Comparison of ENCODE assay signal across 32 cellular contexts in the genomic region with DNA sequence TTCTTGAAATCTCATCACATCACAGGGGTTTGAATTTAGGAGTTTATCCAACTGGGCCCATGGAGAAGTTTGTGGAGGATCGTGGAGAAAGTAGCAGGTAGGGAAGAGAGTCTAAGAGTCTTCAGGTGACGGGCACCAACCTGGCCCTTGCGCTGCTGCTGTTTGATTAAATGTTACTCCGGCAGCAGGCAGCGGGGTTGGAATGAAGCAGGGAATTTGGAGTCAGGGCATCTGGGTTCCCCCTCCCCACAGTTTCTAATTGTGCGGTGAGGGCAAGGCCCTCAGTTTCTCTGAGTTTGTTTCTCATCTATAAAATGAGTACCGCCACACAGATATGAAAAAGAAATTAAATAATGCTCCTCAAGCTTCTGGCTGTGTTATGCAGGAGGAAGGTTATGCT.
"Had no signal": no experiment of that assay in that cellular context is flagged by ENCODE, and none has a peak within 500 bp of the region (broad histone marks: within the 10 kb centered on the region; RNA-seq: fewer than 3 reads in every experiment).

No MANE protein-coding gene starts in this region.

- H3K27me3 ChIP-seq: brain microvascular endothelial cell, dorsolateral prefrontal cortex, esophagus muscularis mucosa, foreskin keratinocyte, gastrocnemius medialis had no signal

- H3K4me1 ChIP-seq: esophagus muscularis mucosa, foreskin keratinocyte, gastrocnemius medialis had no signal

- H3K27me3 Mint-ChIP-seq: activated B cell treated with CpG ODN at 0.5 μM for 24 hours; activated CD8-positive, alpha-beta T cell treated with anti-CD3 and anti-CD28 coated beads for 36 hours; activated naive CD4-positive, alpha-beta T cell treated with anti-CD3 and anti-CD28 coated beads, Interleukin-2, amount 10 ng/mL, durations not matched to agents 7 days and 5 days; activated T-cell treated with anti-CD3 and anti-CD28 coated beads, Interleukin-2, amount 50 U/mL, for 24 hours; central memory CD8-positive, alpha-beta T cell; dendritic cell treated with granulocyte-macrophage colony-stimulating factor and Interleukin-4, amounts not matched to agents 40 ng/mL and 50 ng/mL, for 4 days; T-helper 17 cell had no signal

- H3K4me1 Mint-ChIP-seq: activated B cell treated with CpG ODN at 0.5 μM for 24 hours; activated naive CD4-positive, alpha-beta T cell treated with anti-CD3 and anti-CD28 coated beads, Interleukin-2, amount 10 ng/mL, durations not matched to agents 7 days and 5 days; activated naive CD8-positive, alpha-beta T cell treated with anti-CD3 and anti-CD28 coated beads, Interleukin-2, amount 10 ng/mL, durations not matched to agents 7 days and 5 days; central memory CD8-positive, alpha-beta T cell; T-helper 17 cell had no signal

- H3K9me3 Mint-ChIP-seq: activated naive CD4-positive, alpha-beta T cell treated with anti-CD3 and anti-CD28 coated beads, Interleukin-2, amount 10 ng/mL, durations not matched to agents 7 days and 5 days; activated T-cell treated with anti-CD3 and anti-CD28 coated beads, Interleukin-2, amount 50 U/mL, for 24 hours; central memory CD8-positive, alpha-beta T cell; T-helper 2 cell treated with Interferon-gamma antibody and Interleukin-4, amounts not matched to agents 5 μg/mL and 100 μg/mL, for 36 hours had no signal

- DNase-seq: activated B cell treated with CpG ODN at 0.5 μM for 24 hours; activated CD4-positive, alpha-beta T cell treated with anti-CD3 and anti-CD28 coated beads for 48 hours; activated CD4-positive, alpha-beta T cell treated with anti-CD3 and anti-CD28 coated beads, Interleukin-2, amount 50 U/mL, for 1 hour; activated CD4-positive, alpha-beta T cell treated with anti-CD3 and anti-CD28 coated beads, Interleukin-2, amount 50 U/mL, for 48 hours; activated CD8-positive, alpha-beta memory T cell treated with anti-CD3 and anti-CD28 coated beads for 24 hours; activated CD8-positive, alpha-beta memory T cell treated with anti-CD3 and anti-CD28 coated beads, Interleukin-2, amount 50 U/mL, for 4 hours; activated CD8-positive, alpha-beta T cell treated with anti-CD3 and anti-CD28 coated beads for 36 hours; activated gamma-delta T cell; activated naive CD4-positive, alpha-beta T cell; activated naive CD4-positive, alpha-beta T cell treated with anti-CD3 and anti-CD28 coated beads, Interleukin-2, amount 10 ng/mL, durations not matched to agents 7 days and 5 days; activated naive CD8-positive, alpha-beta T cell treated with anti-CD3 and anti-CD28 coated beads, Interleukin-2, amount 10 ng/mL, durations not matched to agents 7 days and 5 days; activated T-cell treated with anti-CD3 and anti-CD28 coated beads for 4 hours; activated T-cell treated with anti-CD3 and anti-CD28 coated beads, Interleukin-2, amount 50 U/mL, for 24 hours; activated T-cell treated with anti-CD3 and anti-CD28 coated beads, Interleukin-2, amount 50 U/mL, for 72 hours; brain microvascular endothelial cell; dorsolateral prefrontal cortex; effector memory CD4-positive, alpha-beta T cell; erythroblast; foreskin keratinocyte; gastrocnemius medialis; glutamatergic neuron; T-helper 1 cell; T-helper 17 cell; T1000; WERI-Rb-1 had no signal

- H3K36me3 Mint-ChIP-seq: activated naive CD4-positive, alpha-beta T cell treated with anti-CD3 and anti-CD28 coated beads, Interleukin-2, amount 10 ng/mL, durations not matched to agents 7 days and 5 days; activated naive CD8-positive, alpha-beta T cell treated with anti-CD3 and anti-CD28 coated beads, Interleukin-2, amount 10 ng/mL, durations not matched to agents 7 days and 5 days had no signal

- ATAC-seq: activated CD4-positive, CD25-positive, alpha-beta regulatory T cell treated with anti-CD3 and anti-CD28 coated beads, Interleukin-2, amount 50 U/mL, for 24 hours; activated CD8-positive, alpha-beta T cell treated with anti-CD3 and anti-CD28 coated beads for 36 hours; activated naive CD4-positive, alpha-beta T cell treated with anti-CD3 and anti-CD28 coated beads, Interleukin-2, amount 50 U/mL, for 72 hours; activated T-cell treated with anti-CD3 and anti-CD28 coated beads, Interleukin-2, amount 50 U/mL, for 72 hours; foreskin keratinocyte; gastrocnemius medialis; T-helper 17 cell had no signal

- H3K4me3 Mint-ChIP-seq: activated B cell treated with CpG ODN at 0.5 μM for 24 hours; activated CD8-positive, alpha-beta T cell treated with anti-CD3 and anti-CD28 coated beads for 36 hours; activated naive CD4-positive, alpha-beta T cell treated with anti-CD3 and anti-CD28 coated beads, Interleukin-2, amount 10 ng/mL, durations not matched to agents 7 days and 5 days; activated naive CD8-positive, alpha-beta T cell treated with anti-CD3 and anti-CD28 coated beads, Interleukin-2, amount 10 ng/mL, durations not matched to agents 7 days and 5 days; activated T-cell treated with anti-CD3 and anti-CD28 coated beads, Interleukin-2, amount 50 U/mL, for 24 hours; activated T-cell treated with anti-CD3 and anti-CD28 coated beads, Interleukin-2, amount 50 U/mL, for 72 hours; central memory CD8-positive, alpha-beta T cell; dendritic cell treated with granulocyte-macrophage colony-stimulating factor and Interleukin-4, amounts not matched to agents 40 ng/mL and 50 ng/mL, for 4 days; T-helper 17 cell; T-helper 2 cell treated with Interferon-gamma antibody and Interleukin-4, amounts not matched to agents 5 μg/mL and 100 μg/mL, for 36 hours had no signal

- H3K4me3 ChIP-seq: coronary artery, dorsolateral prefrontal cortex, esophagus muscularis mucosa, gastrocnemius medialis had no signal

- H3K27ac Mint-ChIP-seq: activated B cell treated with CpG ODN at 0.5 μM for 24 hours; activated CD8-positive, alpha-beta T cell treated with anti-CD3 and anti-CD28 coated beads for 36 hours; activated naive CD4-positive, alpha-beta T cell treated with anti-CD3 and anti-CD28 coated beads, Interleukin-2, amount 10 ng/mL, durations not matched to agents 7 days and 5 days; activated naive CD8-positive, alpha-beta T cell treated with anti-CD3 and anti-CD28 coated beads, Interleukin-2, amount 10 ng/mL, durations not matched to agents 7 days and 5 days; activated T-cell treated with anti-CD3 and anti-CD28 coated beads, Interleukin-2, amount 50 U/mL, for 24 hours; activated T-cell treated with anti-CD3 and anti-CD28 coated beads, Interleukin-2, amount 50 U/mL, for 72 hours; dendritic cell treated with granulocyte-macrophage colony-stimulating factor and Interleukin-4, amounts not matched to agents 40 ng/mL and 50 ng/mL, for 4 days; T-helper 17 cell; T-helper 2 cell treated with Interferon-gamma antibody and Interleukin-4, amounts not matched to agents 5 μg/mL and 100 μg/mL, for 36 hours had no signal

- H3K27ac ChIP-seq: brain microvascular endothelial cell, coronary artery, dorsolateral prefrontal cortex, esophagus muscularis mucosa, foreskin keratinocyte, gastrocnemius medialis, WERI-Rb-1 had no signal

- H3K36me3 ChIP-seq: brain microvascular endothelial cell, esophagus muscularis mucosa, gastrocnemius medialis, WERI-Rb-1 had no signal
